In the genomic region with DNA sequence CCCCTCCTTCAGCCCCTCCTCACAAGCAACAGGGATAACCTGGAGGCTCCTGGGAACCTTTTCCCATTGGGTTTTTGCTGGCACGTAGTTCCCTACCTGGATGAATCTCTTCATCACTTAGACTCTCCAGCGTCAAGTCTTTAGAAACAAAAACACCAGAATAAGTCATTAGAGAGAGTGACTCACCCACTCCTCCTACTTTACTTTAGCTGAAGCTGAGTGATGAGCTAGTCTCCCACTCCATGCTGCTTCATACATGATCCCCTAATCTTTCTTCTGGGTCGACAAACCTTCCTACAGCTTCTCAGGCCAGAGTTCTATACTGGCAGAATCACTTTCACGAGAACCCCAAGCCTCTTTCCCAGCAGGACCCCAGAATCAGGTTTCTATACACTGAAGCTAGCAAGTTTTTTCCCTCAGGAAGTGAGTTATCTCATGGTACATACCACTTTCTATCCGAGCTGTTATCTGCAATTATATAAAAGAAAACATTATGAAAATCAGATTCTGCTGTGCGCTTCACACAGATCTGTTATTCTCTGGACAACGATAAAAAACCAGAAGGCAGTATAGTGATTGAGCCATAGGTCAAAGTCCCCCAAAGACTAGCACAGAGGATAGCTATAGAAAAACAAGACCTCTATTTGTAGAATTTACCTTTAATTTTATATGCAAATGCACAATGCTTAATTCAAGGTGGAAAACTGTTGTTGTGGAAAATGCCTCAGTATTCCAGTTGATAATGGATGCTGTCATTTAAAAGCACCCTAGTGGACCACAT, we compare ENCODE assay signal across 27 cellular contexts. TPM values are rescaled to one million over a fixed set of nuclear protein-coding genes. Genes with fewer than 3 reads are reported as not detected.
"Had no signal": no experiment of that assay in that cellular context is flagged by ENCODE, and none has a peak within 500 bp of the region (broad histone marks: within the 10 kb centered on the region; RNA-seq: fewer than 3 reads in every experiment).

No MANE protein-coding gene starts in this region.

- H3K36me3 Mint-ChIP-seq: activated naive CD8-positive, alpha-beta T cell treated with anti-CD3 and anti-CD28 coated beads, Interleukin-2, amount 10 ng/mL, durations not matched to agents 7 days and 5 days; WTC11 had no signal

- H3K36me3 ChIP-seq: brain microvascular endothelial cell, gastroesophageal sphincter, heart left ventricle, right atrium auricular region had no signal

- H3K27ac Mint-ChIP-seq: activated CD4-positive, alpha-beta memory T cell treated with anti-CD3 and anti-CD28 coated beads, Interleukin-2, amount 10 ng/mL, durations not matched to agents 7 days and 5 days; activated CD8-positive, alpha-beta memory T cell treated with anti-CD3 and anti-CD28 coated beads, Interleukin-2, amount 10 ng/mL, durations not matched to agents 7 days and 5 days; activated naive CD8-positive, alpha-beta T cell treated with anti-CD3 and anti-CD28 coated beads, Interleukin-2, amount 10 ng/mL, durations not matched to agents 7 days and 5 days; memory B cell; progenitor cell of endocrine pancreas; T-helper 1 cell treated with Interleukin-12 subunit alpha and Interleukin-12 subunit beta and Interleukin-4 antibody, amounts not matched to agents 30 μg/mL and 1 μg/mL, for 36 hours; WTC11 had no signal

- H3K4me3 Mint-ChIP-seq: activated CD4-positive, alpha-beta memory T cell treated with anti-CD3 and anti-CD28 coated beads, Interleukin-2, amount 10 ng/mL, durations not matched to agents 7 days and 5 days; activated CD8-positive, alpha-beta memory T cell treated with anti-CD3 and anti-CD28 coated beads, Interleukin-2, amount 10 ng/mL, durations not matched to agents 7 days and 5 days; activated naive CD8-positive, alpha-beta T cell treated with anti-CD3 and anti-CD28 coated beads, Interleukin-2, amount 10 ng/mL, durations not matched to agents 7 days and 5 days; memory B cell; naive B cell; neural crest cell; stimulated activated naive CD8-positive, alpha-beta T cell treated with anti-CD3 and anti-CD28 coated beads, Interleukin-15, amount 100 ng/mL, for 72 hours; T-helper 1 cell treated with Interleukin-12 subunit alpha and Interleukin-12 subunit beta and Interleukin-4 antibody, amounts not matched to agents 30 μg/mL and 1 μg/mL, for 36 hours; WTC11 had no signal

- H3K9me3 Mint-ChIP-seq: activated CD4-positive, alpha-beta memory T cell treated with anti-CD3 and anti-CD28 coated beads, Interleukin-2, amount 10 ng/mL, durations not matched to agents 7 days and 5 days; activated naive CD8-positive, alpha-beta T cell treated with anti-CD3 and anti-CD28 coated beads, Interleukin-2, amount 10 ng/mL, durations not matched to agents 7 days and 5 days; memory B cell; naive B cell; neural crest cell; stimulated activated naive CD8-positive, alpha-beta T cell treated with anti-CD3 and anti-CD28 coated beads, Interleukin-15, amount 100 ng/mL, for 72 hours; T-helper 1 cell treated with Interleukin-12 subunit alpha and Interleukin-12 subunit beta and Interleukin-4 antibody, amounts not matched to agents 30 μg/mL and 1 μg/mL, for 36 hours; WTC11 had no signal

- H3K27me3 ChIP-seq: brain microvascular endothelial cell, gastroesophageal sphincter, heart left ventricle, right atrium auricular region, upper lobe of left lung had no signal

- FAIRE-seq: endometrium had no signal

- H3K4me3 ChIP-seq: gastroesophageal sphincter, heart left ventricle, mucosa of descending colon, right atrium auricular region, skin epidermis, upper lobe of left lung had no signal

- ATAC-seq: activated CD8-positive, alpha-beta memory T cell treated with anti-CD3 and anti-CD28 coated beads, Interleukin-2, amount 10 ng/mL, durations not matched to agents 7 days and 5 days; gastroesophageal sphincter; heart left ventricle; mucosa of descending colon; stimulated activated naive CD8-positive, alpha-beta T cell treated with anti-CD3 and anti-CD28 coated beads, Interleukin-15, amount 100 ng/mL, for 72 hours; WTC11 had no signal

- H3K4me1 ChIP-seq: gastroesophageal sphincter, heart left ventricle, right atrium auricular region, upper lobe of left lung had no signal

- H3K9me3 ChIP-seq: gastroesophageal sphincter, heart left ventricle, mucosa of descending colon, right atrium auricular region, upper lobe of left lung had no signal

- DNase-seq: activated CD4-positive, alpha-beta memory T cell treated with anti-CD3 and anti-CD28 coated beads, Interleukin-2, amount 10 ng/mL, durations not matched to agents 7 days and 5 days; activated CD4-positive, alpha-beta T cell treated with anti-CD3 and anti-CD28 coated beads for 4 hours; activated CD8-positive, alpha-beta memory T cell treated with anti-CD3 and anti-CD28 coated beads, Interleukin-2, amount 10 ng/mL, durations not matched to agents 7 days and 5 days; activated naive CD4-positive, alpha-beta T cell; activated naive CD8-positive, alpha-beta T cell treated with anti-CD3 and anti-CD28 coated beads, Interleukin-2, amount 10 ng/mL, durations not matched to agents 7 days and 5 days; brain microvascular endothelial cell; cortex of kidney; heart left ventricle; mucosa of descending colon; naive B cell; stimulated activated CD4-positive, alpha-beta T cell treated with anti-CD3 and anti-CD28 coated beads, Interleukin-15, amount 100 ng/mL, for 24 hours; stimulated activated CD4-positive, alpha-beta T cell treated with anti-CD3 and anti-CD28 coated beads, Interleukin-2, amount 100 ng/mL, for 48 hours; stimulated activated naive CD8-positive, alpha-beta T cell treated with anti-CD3 and anti-CD28 coated beads, Interleukin-15, amount 100 ng/mL, for 72 hours; upper lobe of left lung had no signal

- H3K4me1 Mint-ChIP-seq: memory B cell, naive B cell, neural crest cell, WTC11 had no signal

- H3K27me3 Mint-ChIP-seq: activated CD4-positive, alpha-beta memory T cell treated with anti-CD3 and anti-CD28 coated beads, Interleukin-2, amount 10 ng/mL, durations not matched to agents 7 days and 5 days; activated CD8-positive, alpha-beta memory T cell treated with anti-CD3 and anti-CD28 coated beads, Interleukin-2, amount 10 ng/mL, durations not matched to agents 7 days and 5 days; naive B cell; progenitor cell of endocrine pancreas; stimulated activated naive CD8-positive, alpha-beta T cell treated with anti-CD3 and anti-CD28 coated beads, Interleukin-15, amount 100 ng/mL, for 72 hours had no signal

- H3K27ac ChIP-seq: brain microvascular endothelial cell, gastroesophageal sphincter, heart left ventricle, right atrium auricular region, skin epidermis, upper lobe of left lung had no signal

RNA-seq across cellular contexts. Expression of a gene that starts 18.7 kb away (rescaled TPM):
- total RNA-seq: neural crest cell, right atrium auricular region had no signal
- polyA plus RNA-seq: liver had no signal

RNA-seq across cellular contexts. Expression of a gene that starts 33.3 kb away (rescaled TPM):
- total RNA-seq: activated naive CD8-positive, alpha-beta T cell treated with anti-CD3 and anti-CD28 coated beads, Interleukin-2, amount 10 ng/mL, durations not matched to agents 7 days and 5 days; gastroesophageal sphincter; heart left ventricle; mucosa of descending colon; neural crest cell; omental fat pad; progenitor cell of endocrine pancreas; right atrium auricular region; temporal lobe; upper lobe of left lung; WTC11 had no signal
- polyA plus RNA-seq: esophagus, heart left ventricle, liver had no signal
